Comparison of ENCODE assay signal across 6 cellular contexts in genomic region chr1:145599426-145599825, GRCh38. TPM values are rescaled to one million over a fixed set of nuclear protein-coding genes. Genes with fewer than 3 reads are reported as not detected.
DNase-seq lines count a peak whose midpoint lies in the region; ATAC-seq, FAIRE-seq and TF ChIP-seq lines count a peak whose summit lies in the region.
"Not testable (repeated sequence)": the region's sequence is repeated elsewhere in the genome, so short reads cannot be mapped to it uniquely, and the experiment has no call there.

No MANE protein-coding gene starts in this region.

- DNase-seq in GM06990 (ENCODE audit: extremely low read depth, insufficient read length) (peak; percentile 3), MV-4-11 (lab: John Stamatoyannopoulos, UW) (peak; percentile 82), medulla oblongata (ENCODE audit: extremely low spot score) (peak; percentile 42), small intestine (peak; percentile 57)
- DNase-seq in GM12878 (ENCODE audit: low read depth, low spot score): not testable (repeated sequence)

- ATAC-seq in GM12878: not testable (repeated sequence)

- H3K4me1 ChIP-seq in OCI-LY3 (ENCODE audit: low read length): peaks cover 23% of the 10 kb centered on the region
- not testable (repeated sequence) for H3K4me1 ChIP-seq in GM12878 (ENCODE audit: control insufficient read depth, insufficient read depth, low read length); small intestine (ENCODE audit: control insufficient read depth in 2 of 2, insufficient read depth in 1 of 2, low read depth in 1 of 2, low read length in 1 of 2)

- H3K4me2 ChIP-seq in OCI-LY3 (ENCODE audit: low read length) (peak overlapping the region; percentile 49), GM12878 (ENCODE audit: control insufficient read depth, insufficient read depth) (peak overlapping the region; percentile 41)

- not testable (repeated sequence) for H3K27ac ChIP-seq in OCI-LY3 (ENCODE audit: low read length); GM12878 (ENCODE audit: control insufficient read depth, insufficient read depth); small intestine (ENCODE audit: low read depth in 1 of 2, low read length in 1 of 2)

- POLR2A ChIA-PET in GM12878 (lab: Charles Lee): not testable (repeated sequence)

- TF ChIP-seq CTCF in GM06990 (IDR thresholded peaks at IDR 0.05; ENCODE audit: insufficient read depth, low read length, poor library complexity, severe bottlenecking); OCI-LY3 (IDR thresholded peaks at IDR 0.05; ENCODE audit: low read depth, low read length); GM12878 (IDR thresholded peaks at IDR 0.05 in 2 of 3, conservative IDR thresholded peaks at IDR 0.05 in 1 of 3; ENCODE audit: control insufficient read depth in 2 of 3, extremely low read depth in 1 of 3, insufficient read depth in 1 of 3, low read depth in 3 of 3, low read length in 3 of 3): not testable (repeated sequence)

- CTCF ChIA-PET in GM12878 (lab: Yijun Ruan, JAX): not testable (repeated sequence)

- not testable (repeated sequence) for H3K9me3 ChIP-seq in OCI-LY3 (ENCODE audit: insufficient read depth, low read length); GM12878 (replicated peaks; ENCODE audit: control insufficient read depth, insufficient read depth, low read length); small intestine (ENCODE audit: control insufficient read depth, low read depth)

- TF ChIP-seq POLR2A in GM12878 (IDR thresholded peaks at IDR 0.05; ENCODE audit: low read depth, low read length): not testable (repeated sequence)

- H3K9ac ChIP-seq in OCI-LY3 (ENCODE audit: low read length); GM12878 (ENCODE audit: control insufficient read depth, insufficient read depth, low read length): not testable (repeated sequence)

- not testable (repeated sequence) for H3K36me3 ChIP-seq in GM06990 (ENCODE audit: control insufficient read depth, insufficient read depth, low read length); OCI-LY3 (replicated peaks; ENCODE audit: low read depth, low read length); GM12878 (ENCODE audit: control insufficient read depth in 2 of 2, insufficient read depth in 2 of 2, low read length in 1 of 2); small intestine (ENCODE audit: control insufficient read depth in 2 of 2, insufficient read depth in 2 of 2, low read length in 2 of 2)

- H3K27me3 ChIP-seq in GM06990 (replicated peaks; ENCODE audit: control insufficient read depth, insufficient read depth, low read length); GM12878 (replicated peaks in 1 of 2; ENCODE audit: control insufficient read depth in 2 of 2, insufficient read depth in 2 of 2, low read length in 1 of 2); small intestine (ENCODE audit: control insufficient read depth in 2 of 2, insufficient read depth in 2 of 2, low read length in 2 of 2): not testable (repeated sequence)
- peaks cover 17% of the 10 kb centered on the region for H3K27me3 ChIP-seq in OCI-LY3 (ENCODE audit: low read depth, low read length)

- TF ChIP-seq RAD21 in GM12878 (IDR thresholded peaks at IDR 0.05; ENCODE audit: insufficient read depth, low read depth, low read length): not testable (repeated sequence)

- not testable (repeated sequence) for H2AFZ ChIP-seq in OCI-LY3 (ENCODE audit: low read depth, low read length); GM12878 (ENCODE audit: control insufficient read depth, low read depth, low read length)

- SMC1A ChIA-PET in GM12878 (lab: Charles Lee; ENCODE audit: uncharacterized antibody, unreplicated experiment): interaction anchor here (0.6 kb wide), 1 partner anchor 117 kb away, joined by 4 read pairs; no protein-coding TSS in a partner anchor

- TF ChIP-seq EP300 in GM12878 (IDR thresholded peaks at IDR 0.05; ENCODE audit: borderline replicate concordance in 1 of 2, control insufficient read depth in 1 of 2, low read depth in 2 of 2, low read length in 2 of 2): not testable (repeated sequence)

- intact Hi-C loops in GM12878 (cut with micrococcal nuclease; ENCODE audit: unreplicated experiment): not testable (repeated sequence)

- not testable (repeated sequence) for FAIRE-seq in GM12878 (lab: Jason Lieb, UNC); small intestine (lab: Jason Lieb, UNC)

- 8% methylated on average over 5 of the region's 5 CpGs for WGBS in GM12878 (ENCODE audit: insufficient coverage, insufficient replicate concordance, low lambda C conversion rate, missing lambda C conversion rate)
- whole genome bisulfite sequencing in small intestine, 3 donors: 39 to 66% (median 40%) methylated on average over 5 of the region's 5 CpGs

- RAD21 ChIA-PET in GM12878 (lab: Charles Lee; ENCODE audit: unreplicated experiment): interaction anchor here (0.6 to 1.3 kb wide), 2 partner anchors 11 to 119 kb away, joined by 3 to 4 read pairs; no protein-coding TSS in a partner anchor

- in situ Hi-C loops in GM12878 (cut with MboI): not testable (repeated sequence)

- BruUV-seq in GM12878 (replicated peaks; lab: Mats Ljungman, UMichigan): not testable (repeated sequence)

- H3K79me2 ChIP-seq in OCI-LY3 (ENCODE audit: low read length); GM12878 (ENCODE audit: control insufficient read depth, insufficient read depth, low read length): not testable (repeated sequence)

- H3K4me3 ChIP-seq in GM06990 (replicated peaks; ENCODE audit: low read depth, low read length); GM12878; small intestine (ENCODE audit: low read depth in 1 of 2, low read length in 2 of 2): not testable (repeated sequence)
- peak overlapping the region; percentile 36; the same call in 1 of the 2 replicates for H3K4me3 ChIP-seq in OCI-LY3 (ENCODE audit: low read length)

- H4K20me1 ChIP-seq in OCI-LY3 (ENCODE audit: insufficient read depth, low read length); GM12878 (ENCODE audit: control insufficient read depth, insufficient read depth): not testable (repeated sequence)

RNA-seq across cellular contexts. Expression of gene GPR89A, which starts 8.4 kb away (rescaled TPM):
- 130 and 155 TPM in 2 replicates for total RNA-seq in GM12878 (2013; cell fraction: nucleolus; rRNA removed)
- 30.6 and 35.8 TPM in 2 replicates for total RNA-seq in GM12878 (2014; rRNA removed)
- total RNA-seq in GM12878 (2014; rRNA removed; fragmentation: Illumina TruSeq; extraction: Trizol): 26.4 and 26.5 TPM in 2 replicates
- total RNA-seq in GM12878 (2021): 21.8 and 22.7 TPM in 2 replicates
- 8.4 TPM for polyA plus RNA-seq in GM12878 (2011; ENCODE audit: low read depth)
- 34.8 and 45.9 TPM in 2 replicates for polyA plus RNA-seq in GM12878 (2011; rRNA removed)
- polyA plus RNA-seq in GM12878 (2011; cell fraction: cytosol; rRNA removed): 12.8 and 19.2 TPM in 2 replicates
- polyA plus RNA-seq in GM12878 (2011; cell fraction: nucleus; rRNA removed): 51.4 and 55.1 TPM in 2 replicates
- polyA plus RNA-seq in GM12878 (2012): 12.3 and 14.2 TPM in 2 replicates
- polyA plus RNA-seq in GM12878 (2014; fragmentation: Illumina TruSeq; extraction: Trizol): 27.4 and 35.5 TPM in 2 replicates
- 10 to 100 TPM; 15.0 to 16.8 TPM for polyA plus RNA-seq in GM12878 (2014; fragmentation: Nextera tagmentation; extraction: Ambion mirVana)
- polyA plus RNA-seq in GM12878 (2014; rRNA removed): 17.3 and 22.4 TPM in 2 replicates
- 10 to 100 TPM; 32.1 to 34.6 TPM for polyA plus RNA-seq in GM12878 (2016; fragmentation: Nextera tagmentation; extraction: Ambion mirVana)
- 34.1 and 55.8 TPM in 2 replicates for polyA minus RNA-seq in GM12878 (2011; rRNA and poly(A)+ RNA removed)
- polyA minus RNA-seq in GM12878 (2011; cell fraction: cytosol; rRNA and poly(A)+ RNA removed): 12.7 and 19.8 TPM in 2 replicates
- 39.2 and 77.2 TPM in 2 replicates for polyA minus RNA-seq in GM12878 (2011; cell fraction: nucleus; rRNA and poly(A)+ RNA removed)
- polyA plus RNA-seq in small intestine: 10 to 100 TPM; 16.5 to 26.2 (median 19.2) TPM
